Comparison of ENCODE assay signal across 8 cellular contexts in the genomic region with DNA sequence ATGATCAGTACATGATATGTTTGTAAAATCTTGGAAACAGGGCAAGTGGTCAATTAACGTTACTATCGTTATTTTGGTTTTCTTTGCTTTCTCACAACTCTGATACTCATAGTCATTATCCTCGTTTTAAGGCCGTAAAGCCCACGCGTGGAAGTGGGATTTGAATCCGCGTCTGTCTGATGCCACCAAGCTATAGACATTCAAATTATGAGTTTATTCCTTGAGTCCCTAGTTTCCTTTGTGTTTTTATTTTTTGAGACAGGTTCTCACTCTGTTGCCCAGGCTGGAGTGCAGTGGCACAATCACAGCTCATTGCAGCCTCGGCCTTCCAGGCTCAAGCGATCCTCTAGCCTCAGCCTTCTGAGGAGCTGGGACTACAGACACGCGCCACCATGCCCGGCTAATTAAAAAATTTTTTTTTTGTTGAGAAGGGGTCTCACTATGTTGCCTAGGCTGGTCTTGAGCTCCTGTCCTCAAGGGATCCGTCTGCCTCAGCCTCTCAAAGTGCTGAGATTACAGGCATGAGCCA. TPM values are rescaled to one million over a fixed set of nuclear protein-coding genes. Genes with fewer than 3 reads are reported as not detected.
DNase-seq lines count a peak whose midpoint lies in the region; ATAC-seq and TF ChIP-seq lines count a peak whose summit lies in the region.

No MANE protein-coding gene starts in this region.

- 75% methylated on average over 14 of the region's 14 CpGs for WGBS in esophagus muscularis mucosa
- 68 to 73% methylated on average over 14 of the region's 14 CpGs for WGBS in aorta, 2 donors

- peak overlapping the region in 1 of 4 donors; percentile 83 for H3K27ac ChIP-seq in esophagus muscularis mucosa (replicated peaks in 1 of 4)
- H3K27ac ChIP-seq in aorta (ENCODE audit: low read depth in 1 of 2, low read length in 2 of 2), result no peak overlapping the region

- peak; percentile 5 for DNase-seq in ELR (ENCODE audit: low read depth)
- DNase-seq in RPMI8226, result peak; percentile 7
- no peak for DNase-seq in esophagus muscularis mucosa (ENCODE audit: extremely low spot score)
- no peak for DNase-seq in progenitor cell of endocrine pancreas (ENCODE audit: low spot score, unreplicated experiment)
- no peak for DNase-seq in aorta
- DNase-seq in HCEC 1CT, result no peak
- no peak for DNase-seq in sciatic nerve (ENCODE audit: low spot score)

- no peak for TF ChIP-seq EP300 in esophagus muscularis mucosa (IDR thresholded peaks at IDR 0.05)

- peaks cover 17 to 45% (median 33%) of the 10 kb centered on the region in 4 donors for H3K4me1 ChIP-seq in esophagus muscularis mucosa
- H3K4me1 ChIP-seq in aorta (ENCODE audit: control insufficient read depth in 1 of 2, insufficient read depth in 2 of 2, low read length in 2 of 2), result peaks cover 0 to 2% of the 10 kb centered on the region in 2 donors

- H3K4me1 Mint-ChIP-seq in progenitor cell of endocrine pancreas (ENCODE audit: low read depth), result peaks cover 18% of the 10 kb centered on the region

- H3K9me3 Mint-ChIP-seq in progenitor cell of endocrine pancreas (ENCODE audit: low read depth), result no peaks in the 10 kb centered on the region

- no peak for TF ChIP-seq CTCF in esophagus muscularis mucosa (IDR thresholded peaks at IDR 0.05)
- TF ChIP-seq CTCF in progenitor cell of endocrine pancreas (IDR thresholded peaks at IDR 0.05; ENCODE audit: unreplicated experiment), result no peak

- H3K27me3 ChIP-seq in esophagus muscularis mucosa (no peaks in the 10 kb centered on the region), aorta (ENCODE audit: control insufficient read depth in 1 of 2, insufficient read depth in 2 of 2, low read length in 1 of 2) (no peaks in the 10 kb centered on the region)

- H3K36me3 ChIP-seq in esophagus muscularis mucosa (peaks cover 22 to 47% (median 36%) of the 10 kb centered on the region in 4 donors), aorta (ENCODE audit: control insufficient read depth in 1 of 2, insufficient read depth in 2 of 2, low read length in 1 of 2) (no peaks in the 10 kb centered on the region)

- no peak for ATAC-seq in HG03039 (IDR thresholded peaks at IDR 0.05; ENCODE audit: unreplicated experiment)
- ATAC-seq in aorta (ENCODE audit: low FRiP score), result no peak
- no peak for ATAC-seq in sciatic nerve

- H3K27ac Mint-ChIP-seq in progenitor cell of endocrine pancreas, result peak overlapping the region; percentile 98

- H3K27me3 Mint-ChIP-seq in progenitor cell of endocrine pancreas, result no peaks in the 10 kb centered on the region

- no peak for TF ChIP-seq POLR2A in esophagus muscularis mucosa (IDR thresholded peaks at IDR 0.05; ENCODE audit: low read depth)

- H3K4me3 ChIP-seq in esophagus muscularis mucosa, result peak overlapping the region; percentile 75 to 96 (median 88)
- H3K4me3 ChIP-seq in aorta (ENCODE audit: low read length in 2 of 2), result peak overlapping the region in 1 of 2 donors; percentile 68

- intact Hi-C loops in esophagus muscularis mucosa (cut with DNase I) (loop anchor here (2.0 kb wide), 1 partner anchor 86 kb away; the partner anchor contains the start of genes EARS2 and UBFD1), aorta (cut with DNase I) (loop anchor here in 1 of 2 donors (5.0 kb wide), 1 partner anchor 50 kb away; no protein-coding TSS in a partner anchor), sciatic nerve (cut with DNase I) (no loop called here)

- H3K36me3 Mint-ChIP-seq in progenitor cell of endocrine pancreas (ENCODE audit: insufficient read depth), result peaks cover 23% of the 10 kb centered on the region

- peak overlapping the region; percentile 100 for H3K4me3 Mint-ChIP-seq in progenitor cell of endocrine pancreas (ENCODE audit: low read depth)

- H3K9me3 ChIP-seq in esophagus muscularis mucosa, result no peaks in the 10 kb centered on the region
- H3K9me3 ChIP-seq in aorta (ENCODE audit: control insufficient read depth, low read length), result no peaks in the 10 kb centered on the region

RNA-seq across cellular contexts. Expression of gene DCTN5, which starts 1.0 kb away (rescaled TPM):
- total RNA-seq in esophagus muscularis mucosa, result 10 to 100 TPM; 31.1 to 50.7 (median 37.0) TPM
- 79.8 and 88.9 TPM in 2 replicates for total RNA-seq in progenitor cell of endocrine pancreas
- total RNA-seq in aorta, result 10 to 100 TPM; 40.1 to 44.7 TPM
- 10 to 100 TPM in 1 of 2 donors, 1 to 10 TPM in 1; 9.0 to 18.1 TPM for polyA plus RNA-seq in aorta
- total RNA-seq in sciatic nerve, result 45.5 TPM

RNA-seq across cellular contexts. Expression of gene PALB2, which starts 1.2 kb away (rescaled TPM):
- 10 to 100 TPM in 1 of 4 donors, 1 to 10 TPM in 3; 6.9 to 13.3 (median 8.6) TPM for total RNA-seq in esophagus muscularis mucosa
- total RNA-seq in progenitor cell of endocrine pancreas, result 21.0 TPM in 2 replicates
- 1 to 10 TPM; 7.7 to 9.5 TPM for total RNA-seq in aorta
- 10 to 100 TPM in 1 of 2 donors, 1 to 10 TPM in 1; 3.5 to 10.9 TPM for polyA plus RNA-seq in aorta
- total RNA-seq in sciatic nerve, result 15.6 TPM

RNA-seq across cellular contexts. Expression of gene PLK1, which starts 36.4 kb away (rescaled TPM):
- total RNA-seq in esophagus muscularis mucosa (1 to 10 TPM in 3 of 4 donors, under 1 TPM in 1; 0.42 to 2.1 (median 1.3) TPM), progenitor cell of endocrine pancreas (30.4 and 36.2 TPM in 2 replicates), aorta (1 to 10 TPM; 1.6 to 4.7 TPM), sciatic nerve (2.6 TPM)
- 1 to 10 TPM in 1 of 2 donors, under 1 TPM in 1; 0.88 to 3.3 TPM for polyA plus RNA-seq in aorta

RNA-seq across cellular contexts. Expression of gene NDUFAB1, which starts 46.2 kb away (rescaled TPM):
- total RNA-seq in esophagus muscularis mucosa, result 100 to 1,000 TPM in 1 of 4 donors, 10 to 100 TPM in 3; 76.6 to 115 (median 84.4) TPM
- 75.9 and 80.2 TPM in 2 replicates for total RNA-seq in progenitor cell of endocrine pancreas
- total RNA-seq in aorta, result 10 to 100 TPM; 46.1 to 48.7 TPM
- polyA plus RNA-seq in aorta, result 100 to 1,000 TPM; 134 to 180 TPM
- 40.2 TPM for total RNA-seq in sciatic nerve

Comparison
In these comparisons a context has a peak if more than half of its experiments do, and no peak if none do; other contexts are left out.
1. DNase-seq: peak in ELR (single experiment) and RPMI8226 (single experiment); none in esophagus muscularis mucosa (single experiment), progenitor cell of endocrine pancreas (single experiment), aorta (0 of 2), HCEC 1CT (single experiment) and sciatic nerve (single experiment).